In genomic region chr1:165597883-165598675, GRCh38 we compare ENCODE assay signal across 8 cellular contexts. TPM values are rescaled to one million over a fixed set of nuclear protein-coding genes. Genes with fewer than 3 reads are reported as not detected.
DNase-seq lines count a peak whose midpoint lies in the region; ATAC-seq and TF ChIP-seq lines count a peak whose summit lies in the region.

No MANE protein-coding gene starts in this region.

- peaks cover 35% of the 10 kb centered on the region for H3K4me1 Mint-ChIP-seq in CD14-positive monocyte
- peaks cover 34% of the 10 kb centered on the region for H3K4me1 Mint-ChIP-seq in activated CD4-positive, alpha-beta memory T cell treated with anti-CD3 and anti-CD28 coated beads, Interleukin-2, amount 10 ng/mL, durations not matched to agents 7 days and 5 days

- peak overlapping the region; percentile 91 to 97 for H3K4me3 Mint-ChIP-seq in CD14-positive monocyte
- H3K4me3 Mint-ChIP-seq in activated CD4-positive, alpha-beta memory T cell treated with anti-CD3 and anti-CD28 coated beads, Interleukin-2, amount 10 ng/mL, durations not matched to agents 7 days and 5 days = peak overlapping the region; percentile 85

- no peak for TF ChIP-seq POLR2A in lower leg skin (IDR thresholded peaks at IDR 0.05)

- H3K9me3 Mint-ChIP-seq in CD14-positive monocyte = peaks cover 0 to 4% (median 0%) of the 10 kb centered on the region in 7 donors
- H3K9me3 Mint-ChIP-seq in activated CD4-positive, alpha-beta memory T cell treated with anti-CD3 and anti-CD28 coated beads, Interleukin-2, amount 10 ng/mL, durations not matched to agents 7 days and 5 days = no peaks in the 10 kb centered on the region

- peaks cover 44 to 60% (median 45%) of the 10 kb centered on the region in 3 donors for H3K27me3 Mint-ChIP-seq in CD14-positive monocyte (ENCODE audit: low read depth in 3 of 3)
- peaks cover 33% of the 10 kb centered on the region for H3K27me3 Mint-ChIP-seq in activated CD4-positive, alpha-beta memory T cell treated with anti-CD3 and anti-CD28 coated beads, Interleukin-2, amount 10 ng/mL, durations not matched to agents 7 days and 5 days

- H3K27ac Mint-ChIP-seq in CD14-positive monocyte = peak overlapping the region; percentile 57 to 93 (median 87)
- peak overlapping the region; percentile 76 for H3K27ac Mint-ChIP-seq in activated CD4-positive, alpha-beta memory T cell treated with anti-CD3 and anti-CD28 coated beads, Interleukin-2, amount 10 ng/mL, durations not matched to agents 7 days and 5 days

- POLR2A ChIA-PET in activated CD4-positive, alpha-beta memory T cell treated with anti-CD3 and anti-CD28 coated beads, Interleukin-2, amount 10 ng/mL, durations not matched to agents 7 days and 5 days (lab: Charles Lee) = interaction anchor here (1.0 to 1.5 kb wide), 8 partner anchors 49 to 205 kb away, joined by 3 to 16 read pairs (median 4); partner anchors contain the start of genes ALDH9A1 and TMCO1

- TF ChIP-seq CTCF in CD14-positive monocyte (IDR thresholded peaks at IDR 0.05) (no peak), lower leg skin (IDR thresholded peaks at IDR 0.05) (no peak)

- DNase-seq in CD14-positive monocyte (ENCODE audit: low spot score) (peak; percentile 97), NCI-H748 treated with DMSO at 0.1 percent for 48 hours (lab: John Stamatoyannopoulos, UW) (peak; percentile 92), ecto neural progenitor cell (ENCODE audit: low spot score) (peak; percentile 95), lower leg skin (ENCODE audit: low spot score in 2 of 2) (peak; percentile 94 to 98)
- DNase-seq in activated CD4-positive, alpha-beta memory T cell treated with anti-CD3 and anti-CD28 coated beads, Interleukin-2, amount 10 ng/mL, durations not matched to agents 7 days and 5 days = peak; percentile 95
- DNase-seq in stimulated activated CD4-positive, alpha-beta T cell treated with anti-CD3 and anti-CD28 coated beads, Interleukin-4, amount 100 ng/mL, for 4 hours = peak; percentile 93 to 94

- peak; percentile 98 for ATAC-seq in GM19397 (IDR thresholded peaks at IDR 0.05; ENCODE audit: unreplicated experiment)
- peak; percentile 96 for ATAC-seq in HG03565 (IDR thresholded peaks at IDR 0.05; ENCODE audit: unreplicated experiment)

- CTCF ChIA-PET in activated CD4-positive, alpha-beta memory T cell treated with anti-CD3 and anti-CD28 coated beads, Interleukin-2, amount 10 ng/mL, durations not matched to agents 7 days and 5 days (lab: Charles Lee) = interaction anchor here (0.5 to 8.6 kb wide), 12 partner anchors 100 to 340 kb away, joined by 3 to 86 read pairs (median 4); partner anchors contain the start of genes ALDH9A1 and TMCO1

- H3K36me3 Mint-ChIP-seq in CD14-positive monocyte = no peaks in the 10 kb centered on the region
- no peaks in the 10 kb centered on the region for H3K36me3 Mint-ChIP-seq in activated CD4-positive, alpha-beta memory T cell treated with anti-CD3 and anti-CD28 coated beads, Interleukin-2, amount 10 ng/mL, durations not matched to agents 7 days and 5 days (ENCODE audit: low read depth)

- intact Hi-C loops in CD14-positive monocyte (cut with micrococcal nuclease) (loop anchor here in 1 of 2 donors (5.0 kb wide), 2 partner anchors 34 to 99 kb away; partner anchors contain the start of genes ALDH9A1 and MGST3), lower leg skin (cut with DNase I; ENCODE audit: low total_unique reads) (loop anchor here (10.0 kb wide), 1 partner anchor 343 kb away; no protein-coding TSS in a partner anchor)

- peak overlapping the region; percentile 19 for H3K4me3 ChIP-seq in lower leg skin (ENCODE audit: low read depth, poor library complexity, severe bottlenecking)

- WGBS in lower leg skin, 2 donors = 0 to 1% methylated on average over 33 to 38 of the region's 38 CpGs

RNA-seq across cellular contexts. Expression of gene MGST3, which starts 33.0 kb away (rescaled TPM):
- polyA plus RNA-seq in CD14-positive monocyte = 100 to 1,000 TPM; 189 to 228 TPM
- total RNA-seq in activated CD4-positive, alpha-beta memory T cell treated with anti-CD3 and anti-CD28 coated beads, Interleukin-2, amount 10 ng/mL, durations not matched to agents 7 days and 5 days = 10 to 100 TPM; 63.4 to 70.3 TPM
- total RNA-seq in lower leg skin = 100 to 1,000 TPM in 2 of 4 donors, 10 to 100 TPM in 2; 65.8 to 154 (median 97.6) TPM

RNA-seq across cellular contexts. Expression of gene LRRC52, which starts 54.3 kb away (rescaled TPM):
- polyA plus RNA-seq in CD14-positive monocyte = not detected
- not detected for total RNA-seq in activated CD4-positive, alpha-beta memory T cell treated with anti-CD3 and anti-CD28 coated beads, Interleukin-2, amount 10 ng/mL, durations not matched to agents 7 days and 5 days
- total RNA-seq in lower leg skin = not detected

Comparison
In these comparisons a context has a peak if more than half of its experiments do, and no peak if none do; other contexts are left out.
1. Peak in every context shown above with its lines: DNase-seq, ATAC-seq and H3K4me3 ChIP-seq.